In genomic region chr16:57535680-57536305, GRCh38 we compare ENCODE assay signal across 1 cellular context.
TF ChIP-seq lines count a peak whose summit lies in the region.

No MANE protein-coding gene starts in this region.

TF ChIP-seq in K562, 482 proteins besides CTCF, POLR2A, EP300 and RAD21 (continued from another document and continues in another):
- 0 out of 4 replicates have a peak, but pooled peaks of 1 of the 2 experiments have one; percentile 42 for TF ChIP-seq ZNF639 (CRISPR knock-in tag; conservative IDR thresholded peaks at IDR 0.05 in 1 of 2, IDR thresholded peaks at IDR 0.05 in 1 of 2)
- TF ChIP-seq ATF1 (CRISPR knock-in tag; IDR thresholded peaks at IDR 0.05), result no peak
- no peak for TF ChIP-seq ATF1 (tag; IDR thresholded peaks at IDR 0.05)
- TF ChIP-seq ZNF507 (tag; conservative IDR thresholded peaks at IDR 0.05), result no peak
- TF ChIP-seq VEZF1 (CRISPR knock-in tag; IDR thresholded peaks at IDR 0.05), result peak; percentile 97
- TF ChIP-seq CHD2 (IDR thresholded peaks at IDR 0.05; ENCODE audit: low read depth, low read length), result peak; percentile 80
- peak; percentile 80 for TF ChIP-seq HNRNPLL (IDR thresholded peaks at IDR 0.05; ENCODE audit: low read depth, low read length, poor library complexity, severe bottlenecking)
- TF ChIP-seq MAX (CRISPR knock-in tag; IDR thresholded peaks at IDR 0.05), result peak; percentile 54
- TF ChIP-seq ZNF511 (CRISPR knock-in tag; IDR thresholded peaks at IDR 0.05), result no peak
- TF ChIP-seq NONO (IDR thresholded peaks at IDR 0.05; ENCODE audit: low read depth in 2 of 2, low read length in 1 of 2), result no peak
- TF ChIP-seq MYBL2 (IDR thresholded peaks at IDR 0.05; ENCODE audit: low read depth), result no peak
- no peak for TF ChIP-seq MYBL2 (CRISPR knock-in tag; IDR thresholded peaks at IDR 0.05; ENCODE audit: borderline replicate concordance)
- TF ChIP-seq COPS2 (conservative IDR thresholded peaks at IDR 0.05), result no peak
- no peak for TF ChIP-seq CBFB (CRISPR knock-in tag; IDR thresholded peaks at IDR 0.05)
- peak; percentile 96 for TF ChIP-seq NFYB (IDR thresholded peaks at IDR 0.05; ENCODE audit: extremely low read depth, insufficient read length)
- peak; percentile 85 for TF ChIP-seq PBX2 (CRISPR knock-in tag; IDR thresholded peaks at IDR 0.05; ENCODE audit: low read depth)
- no peak for TF ChIP-seq PBX2 (tag; conservative IDR thresholded peaks at IDR 0.05; ENCODE audit: low read depth)
- TF ChIP-seq ETV5 (CRISPR knock-in tag; IDR thresholded peaks at IDR 0.05; ENCODE audit: low read depth), result no peak
- TF ChIP-seq ZSCAN29 (IDR thresholded peaks at IDR 0.05), result no peak
- TF ChIP-seq ZNF518B (CRISPR knock-in tag; IDR thresholded peaks at IDR 0.05), result no peak
- no peak for TF ChIP-seq ZMIZ1 (IDR thresholded peaks at IDR 0.05; ENCODE audit: low read depth in 2 of 2, low read length in 2 of 2)
- no peak for TF ChIP-seq ELF2 (CRISPR knock-in tag; IDR thresholded peaks at IDR 0.05)
- peak; percentile 69; the same call in 1 of the 2 replicates for TF ChIP-seq BMI1 (IDR thresholded peaks at IDR 0.05; ENCODE audit: low read length)
- TF ChIP-seq OTX1 (CRISPR knock-in tag; IDR thresholded peaks at IDR 0.05), result peak; percentile 49; the same call in 1 of the 2 replicates
- peak; percentile 73; the same call in 1 of the 2 replicates for TF ChIP-seq KDM2B (CRISPR knock-in tag; IDR thresholded peaks at IDR 0.05)
- peak; percentile 45; the same call in 1 of the 2 replicates for TF ChIP-seq CXXC5 (CRISPR knock-in tag; IDR thresholded peaks at IDR 0.05)
- TF ChIP-seq RB1 (IDR thresholded peaks at IDR 0.05; ENCODE audit: low read depth), result peak; percentile 37; the same call in 1 of the 2 replicates
- no peak for TF ChIP-seq U2AF2 (optimal IDR thresholded peaks at IDR 0.05; ENCODE audit: low read depth, low read length)
- no peak for TF ChIP-seq ATF2 (CRISPR knock-in tag; IDR thresholded peaks at IDR 0.05)
- no peak for TF ChIP-seq KAT8 (IDR thresholded peaks at IDR 0.05; ENCODE audit: low read depth)
- TF ChIP-seq ZBED1 (IDR thresholded peaks at IDR 0.05), result no peak
- no peak for TF ChIP-seq MBD1 (CRISPR knock-in tag; IDR thresholded peaks at IDR 0.05)
- TF ChIP-seq TSHZ1 (CRISPR knock-in tag; IDR thresholded peaks at IDR 0.05), result no peak
- no peak for TF ChIP-seq MCM2 (IDR thresholded peaks at IDR 0.05; ENCODE audit: low read depth)
- no peak for TF ChIP-seq MAFF (IDR thresholded peaks at IDR 0.05; ENCODE audit: low read length)
- no peak for TF ChIP-seq ZNF3 (CRISPR knock-in tag; IDR thresholded peaks at IDR 0.05)
- peak; percentile 30 to 31 for TF ChIP-seq E2F6 (IDR thresholded peaks at IDR 0.05; ENCODE audit: borderline replicate concordance in 1 of 2, extremely low read depth in 1 of 2, insufficient read depth in 1 of 2, insufficient read length in 1 of 2, low read depth in 1 of 2, low read length in 1 of 2, poor library complexity in 1 of 2, severe bottlenecking in 1 of 2)
- 0 out of 2 replicates have a peak, but pooled peaks have one; percentile 3 for TF ChIP-seq HCFC1 (IDR thresholded peaks at IDR 0.05; ENCODE audit: low read depth, low read length)
- no peak for TF ChIP-seq TSC22D4 (tag; IDR thresholded peaks at IDR 0.05)
- no peak for TF ChIP-seq FOXK1 (CRISPR knock-in tag; IDR thresholded peaks at IDR 0.05; ENCODE audit: borderline replicate concordance)
- no peak for TF ChIP-seq ZNF133 (CRISPR knock-in tag; IDR thresholded peaks at IDR 0.05)
